12 cellular contexts compared by ENCODE assay signal in genomic region chr15:78216276-78217229, GRCh38. TPM values are rescaled to one million over a fixed set of nuclear protein-coding genes. Genes with fewer than 3 reads are reported as not detected.
DNase-seq lines count a peak whose midpoint lies in the region; ATAC-seq and TF ChIP-seq lines count a peak whose summit lies in the region.
"Had no signal": no experiment of that assay in that cellular context is flagged by ENCODE, and none has a peak within 500 bp of the region (broad histone marks: within the 10 kb centered on the region; RNA-seq: fewer than 3 reads in every experiment).

No MANE protein-coding gene starts in this region.

- H3K9me3 ChIP-seq in lower lobe of right lung, result no peaks in the 10 kb centered on the region
- no peaks in the 10 kb centered on the region for H3K9me3 ChIP-seq in osteoblast (ENCODE audit: low read depth, low read length)

- no peaks in the 10 kb centered on the region for H3K79me2 ChIP-seq in osteoblast (ENCODE audit: insufficient read depth, low read length)

- H3K4me1 ChIP-seq in lower lobe of right lung (no peaks in the 10 kb centered on the region), osteoblast (ENCODE audit: insufficient read depth, low read length) (peaks cover 20% of the 10 kb centered on the region)

- intact Hi-C loops in lower lobe of right lung (cut with DNase I), result no loop called here

- peak; percentile 37 for DNase-seq in activated effector memory CD4-positive, alpha-beta T cell treated with anti-CD3 and anti-CD28 coated beads, Interleukin-2, amount 50 U/mL, for 16 hours
- DNase-seq in activated effector memory CD4-positive, alpha-beta T cell treated with Interleukin-2 at 50 U/mL for 16 hours, result no peak
- DNase-seq in epithelial cell of prostate (ENCODE audit: low read depth, low spot score), result peak; percentile 82
- peak; percentile 61 for DNase-seq in lower lobe of right lung
- no peak for DNase-seq in osteoblast (ENCODE audit: insufficient read length, low spot score, missing footprints)
- DNase-seq in effector CD8-positive, alpha-beta T cell (lab: John Stamatoyannopoulos, UW), result no peak
- no peak for DNase-seq in UCSD-AML1 (lab: John Stamatoyannopoulos, UW; ENCODE audit: unreplicated experiment)
- DNase-seq: activated CD8-positive, alpha-beta T cell treated with anti-CD3 and anti-CD28 coated beads, Interleukin-2, amount 10 ng/mL, durations not matched to agents 7 days and 5 days; effector memory CD8-positive, alpha-beta T cell; naive B cell had no signal

- H3K27me3 ChIP-seq in lower lobe of right lung (ENCODE audit: low read depth), result peaks cover 6% of the 10 kb centered on the region
- peaks cover 10% of the 10 kb centered on the region for H3K27me3 ChIP-seq in osteoblast (ENCODE audit: insufficient read depth, low read length)

- peak overlapping the region; percentile 4 for H3K27ac ChIP-seq in epithelial cell of prostate
- no peak overlapping the region for H3K27ac ChIP-seq in lower lobe of right lung
- no peak overlapping the region for H3K27ac ChIP-seq in osteoblast (ENCODE audit: low read depth, low read length)

- TF ChIP-seq CTCF in lower lobe of right lung (IDR thresholded peaks at IDR 0.05) (no peak), osteoblast (IDR thresholded peaks at IDR 0.05; ENCODE audit: extremely low read depth, low read depth, low read length) (no peak)

- H3K4me2 ChIP-seq in osteoblast (ENCODE audit: insufficient read depth, low read length), result no peak overlapping the region

- ATAC-seq in lower lobe of right lung (peak; percentile 73 to 79), HG02610 (IDR thresholded peaks at IDR 0.05; ENCODE audit: unreplicated experiment) (no peak)
- ATAC-seq: activated CD8-positive, alpha-beta T cell treated with anti-CD3 and anti-CD28 coated beads, Interleukin-2, amount 10 ng/mL, durations not matched to agents 7 days and 5 days; effector memory CD8-positive, alpha-beta T cell; K562 had no signal

- H3K36me3 ChIP-seq in lower lobe of right lung (no peaks in the 10 kb centered on the region), osteoblast (ENCODE audit: insufficient read depth, low read length) (no peaks in the 10 kb centered on the region)

- H3K4me3 ChIP-seq in lower lobe of right lung (no peak overlapping the region), osteoblast (ENCODE audit: insufficient read depth, low read length) (no peak overlapping the region)
- H3K4me3 ChIP-seq: K562 had no signal

- H2AFZ ChIP-seq in osteoblast (ENCODE audit: low read length), result no peak overlapping the region

- H4K20me1 ChIP-seq in osteoblast (ENCODE audit: insufficient read depth, low read length), result no peaks in the 10 kb centered on the region

RNA-seq across cellular contexts. Expression of gene ACSBG1, which starts 17.8 kb away (rescaled TPM):
- total RNA-seq in lower lobe of right lung (1.8 TPM), osteoblast (under 0.01 TPM in 2 replicates)

RNA-seq across cellular contexts. Expression of gene DNAJA4, which starts 47.8 kb away (rescaled TPM):
- total RNA-seq in lower lobe of right lung, result 34.4 TPM
- total RNA-seq in osteoblast, result 2.1 and 2.2 TPM in 2 replicates

Comparison
In these comparisons a context has a peak if more than half of its experiments do, and no peak if none do; other contexts are left out.
1. DNase-seq: peak in activated effector memory CD4-positive, alpha-beta T cell treated with anti-CD3 and anti-CD28 coated beads, Interleukin-2, amount 50 U/mL, for 16 hours (single experiment), epithelial cell of prostate (single experiment) and lower lobe of right lung (single experiment); none in activated effector memory CD4-positive, alpha-beta T cell treated with Interleukin-2 at 50 U/mL for 16 hours (single experiment), osteoblast (single experiment), effector CD8-positive, alpha-beta T cell (single experiment) and UCSD-AML1 (single experiment).
2. RNA of gene DNAJA4, which starts 47.8 kb away (total RNA-seq): 34.4 TPM in lower lobe of right lung (single experiment); 2.1 to 2.2 TPM in osteoblast; every median in the first group is over 10 times any median in the second.